10 cellular contexts compared by ENCODE assay signal in the genomic region with DNA sequence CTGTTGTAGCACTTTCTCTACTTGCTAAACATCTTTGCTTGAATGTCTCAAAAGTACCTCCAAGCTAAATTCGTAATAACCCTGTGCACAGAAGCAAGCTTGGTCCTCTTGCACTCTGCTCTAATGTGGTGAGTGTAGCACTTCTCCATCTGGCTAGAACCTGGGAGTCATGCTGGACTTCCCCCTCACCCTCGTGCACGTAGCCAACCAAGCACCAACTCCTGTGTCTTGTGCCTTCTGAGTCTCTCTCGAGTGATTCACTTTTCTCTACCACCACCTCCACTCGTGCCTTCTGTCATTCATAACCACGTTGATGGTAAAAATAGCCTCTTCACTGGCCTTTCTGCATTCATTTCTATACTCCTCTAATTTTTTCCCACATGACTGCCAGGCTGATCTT.
A peak's percentile ranks its signal among the peaks of the same experiment; 100 is the strongest.
DNase-seq lines count a peak whose midpoint lies in the region; ATAC-seq and TF ChIP-seq lines count a peak whose summit lies in the region.
"Had no signal": no experiment of that assay in that cellular context is flagged by ENCODE, and none has a peak within 500 bp of the region (broad histone marks: within the 10 kb centered on the region; RNA-seq: fewer than 3 reads in every experiment).

No MANE protein-coding gene starts in this region.

- DNase-seq in GM10266 (ENCODE audit: extremely low spot score): peak; percentile 33
- DNase-seq in foreskin fibroblast: peak; percentile 30 to 32
- no peak for DNase-seq in epidermal melanocyte (ENCODE audit: insufficient read length, low spot score)
- DNase-seq in T-helper 1 cell: no peak
- no peak for DNase-seq in Right ventricle myocardium superior
- DNase-seq: mucosa of descending colon, NCI-H146 had no signal

- ATAC-seq in GM21515 (IDR thresholded peaks at IDR 0.05; ENCODE audit: unreplicated experiment): peak; percentile 72
- peak; percentile 85 for ATAC-seq in HG03565 (IDR thresholded peaks at IDR 0.05; ENCODE audit: unreplicated experiment)
- no peak for ATAC-seq in Right ventricle myocardium superior (ENCODE audit: poor library complexity)
- no peak for ATAC-seq in HG03097 (IDR thresholded peaks at IDR 0.05; ENCODE audit: low FRiP score, unreplicated experiment)
- ATAC-seq: mucosa of descending colon had no signal

- no peak for TF ChIP-seq CTCF in GM10266 (IDR thresholded peaks at IDR 0.05; ENCODE audit: control insufficient read depth, insufficient read depth, low read depth, missing control alignments)
- TF ChIP-seq CTCF in foreskin fibroblast (IDR thresholded peaks at IDR 0.05; ENCODE audit: low read depth, low read length): no peak

- H3K4me3 ChIP-seq in foreskin fibroblast (ENCODE audit: low read depth in 1 of 2, low read length in 2 of 2): no peak overlapping the region
- H3K4me3 ChIP-seq: mucosa of descending colon had no signal

- intact Hi-C loops in Right ventricle myocardium superior (cut with DNase I): no loop called here

Comparison
In these comparisons a context has a peak if more than half of its experiments do, and no peak if none do; other contexts are left out.
1. DNase-seq: peak in GM10266 (single experiment) and foreskin fibroblast (2 of 2); none in epidermal melanocyte (single experiment), T-helper 1 cell (0 of 5) and Right ventricle myocardium superior (single experiment).
2. ATAC-seq: peak in GM21515 (single experiment) and HG03565 (single experiment); none in Right ventricle myocardium superior (single experiment) and HG03097 (single experiment).